8 cellular contexts compared by ENCODE assay signal in genomic region chr17:36534117-36534880, GRCh38. TPM values are rescaled to one million over a fixed set of nuclear protein-coding genes. Genes with fewer than 3 reads are reported as not detected.
DNase-seq lines count a peak whose midpoint lies in the region; ATAC-seq, FAIRE-seq and TF ChIP-seq lines count a peak whose summit lies in the region.

Gene MYO19 (minus strand): TSS chr17:36534868. CDS start chr17:36532538, 2,330 bp downstream.

- H3K27ac Mint-ChIP-seq in activated CD8-positive, alpha-beta memory T cell treated with anti-CD3 and anti-CD28 coated beads, Interleukin-2, amount 10 ng/mL, durations not matched to agents 7 days and 5 days: peak within 1 kb of the TSS; percentile 99

- H3K27ac ChIP-seq in BLaER1 treated with 17β-estradiol and CSF1 and Interleukin-3, amounts not matched to agents 10 nM and 100 nM: peak within 1 kb of the TSS; percentile 86 to 100 (median 98)
- H3K27ac ChIP-seq in endothelial cell of umbilical vein (ENCODE audit: insufficient read depth, low read depth, low read length): peak within 1 kb of the TSS; percentile 84

- dilution Hi-C loops in endothelial cell of umbilical vein (cut with MboI; ENCODE audit: extremely low pct_ligation_motif_present, low sequenced_read_pairs): no loop called here

- no peak for TF ChIP-seq POLR2A in endothelial cell of umbilical vein (IDR thresholded peaks at IDR 0.05; ENCODE audit: low read depth, low read length)

- TF ChIP-seq CTCF in endothelial cell of umbilical vein (IDR thresholded peaks at IDR 0.05; ENCODE audit: extremely low read depth in 1 of 2, insufficient read depth in 1 of 2, low read depth in 1 of 2, low read length in 2 of 2): peak; percentile 52 to 61

- H3K79me2 ChIP-seq in endothelial cell of umbilical vein (ENCODE audit: control insufficient read depth, insufficient read depth, low read length): peaks cover 6% of the 10 kb centered on the region

- POLR2A ChIA-PET in endothelial cell of umbilical vein (lab: Charles Lee): interaction anchor here (1.0 kb wide), 1 partner anchor 11 kb away, joined by 6 read pairs; the partner anchor contains the start of gene GGNBP2

- H3K27me3 Mint-ChIP-seq in activated CD8-positive, alpha-beta memory T cell treated with anti-CD3 and anti-CD28 coated beads, Interleukin-2, amount 10 ng/mL, durations not matched to agents 7 days and 5 days: no peaks in the 10 kb centered on the region

- H3K9me3 ChIP-seq in BLaER1 treated with 17β-estradiol and CSF1 and Interleukin-3, amounts not matched to agents 10 nM and 100 nM (replicated peaks in 1 of 11): no peaks in the 10 kb centered on the region
- H3K9me3 ChIP-seq in endothelial cell of umbilical vein (replicated peaks; ENCODE audit: control insufficient read depth, insufficient read depth, low read length): no peaks in the 10 kb centered on the region

- ATAC-seq in GM19351 (IDR thresholded peaks at IDR 0.05; ENCODE audit: unreplicated experiment) (peak; percentile 34), HG03521 (IDR thresholded peaks at IDR 0.05; ENCODE audit: unreplicated experiment) (peak; percentile 13)
- ATAC-seq in activated CD8-positive, alpha-beta memory T cell treated with anti-CD3 and anti-CD28 coated beads, Interleukin-2, amount 10 ng/mL, durations not matched to agents 7 days and 5 days: peak; percentile 32

- H3K4me1 Mint-ChIP-seq in activated CD8-positive, alpha-beta memory T cell treated with anti-CD3 and anti-CD28 coated beads, Interleukin-2, amount 10 ng/mL, durations not matched to agents 7 days and 5 days: peaks cover 41% of the 10 kb centered on the region

- no peaks in the 10 kb centered on the region for H3K9me3 Mint-ChIP-seq in activated CD8-positive, alpha-beta memory T cell treated with anti-CD3 and anti-CD28 coated beads, Interleukin-2, amount 10 ng/mL, durations not matched to agents 7 days and 5 days (ENCODE audit: low read depth)

- peak within 1 kb of the TSS; percentile 60 to 90 (median 76) for H3K4me3 ChIP-seq in BLaER1 treated with 17β-estradiol and CSF1 and Interleukin-3, amounts not matched to agents 10 nM and 100 nM
- H3K4me3 ChIP-seq in endothelial cell of umbilical vein (replicated peaks in 1 of 3; ENCODE audit: insufficient read depth in 1 of 3, low read depth in 1 of 3, low read length in 3 of 3): peak within 1 kb of the TSS; percentile 63 to 84 (median 70)

- H2AFZ ChIP-seq in endothelial cell of umbilical vein (ENCODE audit: low read depth, low read length): peak within 1 kb of the TSS; percentile 70

- CTCF ChIA-PET in activated CD8-positive, alpha-beta memory T cell treated with anti-CD3 and anti-CD28 coated beads, Interleukin-2, amount 10 ng/mL, durations not matched to agents 7 days and 5 days (lab: Charles Lee): interaction anchor here (0.6 to 7.2 kb wide), 11 partner anchors 8 to 908 kb away, joined by 3 to 48 read pairs (median 5); partner anchors contain the start of genes GGNBP2 and MRM1
- CTCF ChIA-PET in endothelial cell of umbilical vein (lab: Charles Lee): interaction anchor here (0.6 to 4.3 kb wide), 8 partner anchors 11 to 68 kb away, joined by 3 to 31 read pairs (median 4); partner anchors contain the start of gene GGNBP2

- peak within 1 kb of the TSS; percentile 93 for H3K4me3 Mint-ChIP-seq in activated CD8-positive, alpha-beta memory T cell treated with anti-CD3 and anti-CD28 coated beads, Interleukin-2, amount 10 ng/mL, durations not matched to agents 7 days and 5 days

- no peaks in the 10 kb centered on the region for H3K9me1 ChIP-seq in endothelial cell of umbilical vein (replicated peaks; ENCODE audit: control insufficient read depth, extremely low read depth, insufficient read depth, low read length)

- H3K27me3 ChIP-seq in BLaER1 treated with 17β-estradiol and CSF1 and Interleukin-3, amounts not matched to agents 10 nM and 100 nM: no peaks in the 10 kb centered on the region
- no peaks in the 10 kb centered on the region for H3K27me3 ChIP-seq in endothelial cell of umbilical vein (ENCODE audit: control insufficient read depth in 2 of 2, insufficient read depth in 2 of 2, low read length in 2 of 2)

- FAIRE-seq in endothelial cell of umbilical vein (lab: Jason Lieb, UNC): no peak

- H3K36me3 ChIP-seq in BLaER1 treated with 17β-estradiol and CSF1 and Interleukin-3, amounts not matched to agents 10 nM and 100 nM: peaks cover 39 to 77% (median 67%) of the 10 kb centered on the region in 11 experiments
- H3K36me3 ChIP-seq in endothelial cell of umbilical vein (ENCODE audit: control insufficient read depth in 2 of 2, extremely low read depth in 1 of 2, insufficient read depth in 2 of 2, low read length in 2 of 2): peaks cover 4 to 7% of the 10 kb centered on the region in 2 experiments

- intact Hi-C loops in endothelial cell of umbilical vein (cut with micrococcal nuclease): loop anchor here (1.0 kb wide), 1 partner anchor 48 kb away; the partner anchor contains the start of gene ZNHIT3

- peaks cover 18 to 36% (median 31%) of the 10 kb centered on the region in 10 experiments for H3K4me1 ChIP-seq in BLaER1 treated with 17β-estradiol and CSF1 and Interleukin-3, amounts not matched to agents 10 nM and 100 nM
- peaks cover 12% of the 10 kb centered on the region for H3K4me1 ChIP-seq in endothelial cell of umbilical vein (ENCODE audit: control insufficient read depth, extremely low read depth, insufficient read depth, low read length)

- H3K36me3 Mint-ChIP-seq in activated CD8-positive, alpha-beta memory T cell treated with anti-CD3 and anti-CD28 coated beads, Interleukin-2, amount 10 ng/mL, durations not matched to agents 7 days and 5 days: peaks cover 38% of the 10 kb centered on the region

- DNase-seq in NCI-H774 (lab: John Stamatoyannopoulos, UW) (peak; percentile 82), endothelial cell of umbilical vein (ENCODE audit: low read depth, low spot score) (no peak), midbrain (lab: John Stamatoyannopoulos, UW) (peak; percentile 55)
- DNase-seq in activated CD8-positive, alpha-beta memory T cell treated with anti-CD3 and anti-CD28 coated beads, Interleukin-2, amount 10 ng/mL, durations not matched to agents 7 days and 5 days: peak; percentile 73
- peak; percentile 46 for DNase-seq in stimulated activated naive CD4-positive, alpha-beta T cell treated with Interleukin-2 at 50 U/mL for 16 hours (lab: John Stamatoyannopoulos, UW)

- H4K20me1 ChIP-seq in BLaER1 treated with 17β-estradiol and CSF1 and Interleukin-3, amounts not matched to agents 10 nM and 100 nM: peaks cover 0 to 19% (median 8%) of the 10 kb centered on the region in 11 experiments; a peak in 11 of 22 replicates
- H4K20me1 ChIP-seq in endothelial cell of umbilical vein (replicated peaks; ENCODE audit: control insufficient read depth, extremely low read depth, insufficient read depth, low read length): no peaks in the 10 kb centered on the region

- peak within 1 kb of the TSS; percentile 87 to 98 (median 95) for H3K9ac ChIP-seq in BLaER1 treated with 17β-estradiol and CSF1 and Interleukin-3, amounts not matched to agents 10 nM and 100 nM
- peak within 1 kb of the TSS; percentile 94 for H3K9ac ChIP-seq in endothelial cell of umbilical vein (replicated peaks; ENCODE audit: extremely low read depth, insufficient read depth, low read length)

- no TSS peak for BruUV-seq in endothelial cell of umbilical vein (replicated peaks; lab: Mats Ljungman, UMichigan)

- peak within 1 kb of the TSS; percentile 82 to 97 (median 94) for H3K4me2 ChIP-seq in BLaER1 treated with 17β-estradiol and CSF1 and Interleukin-3, amounts not matched to agents 10 nM and 100 nM
- H3K4me2 ChIP-seq in endothelial cell of umbilical vein (ENCODE audit: insufficient read depth, low read length): peak within 1 kb of the TSS; percentile 86

TF ChIP-seq in endothelial cell of umbilical vein, 7 proteins besides CTCF, POLR2A, EP300 and RAD21:
- no peak for TF ChIP-seq MYC (IDR thresholded peaks at IDR 0.05; ENCODE audit: low read depth, low read length)
- no peak for TF ChIP-seq EZH2 (IDR thresholded peaks at IDR 0.05; ENCODE audit: borderline replicate concordance, low read depth, low read length, severe bottlenecking)

RNA-seq across cellular contexts. Expression of gene MYO19, which starts in this region (rescaled TPM):
- 100 to 1,000 TPM; 140 to 161 TPM for total RNA-seq in activated CD8-positive, alpha-beta memory T cell treated with anti-CD3 and anti-CD28 coated beads, Interleukin-2, amount 10 ng/mL, durations not matched to agents 7 days and 5 days
- total RNA-seq in endothelial cell of umbilical vein: 90.3 and 95.7 TPM in 2 replicates
- polyA plus RNA-seq in endothelial cell of umbilical vein: 75.4 and 92.8 TPM in 2 replicates
- polyA plus RNA-seq in endothelial cell of umbilical vein (2011; cell fraction: cytosol; rRNA removed): 50.6 and 56.9 TPM in 2 replicates
- polyA plus RNA-seq in endothelial cell of umbilical vein (2011; cell fraction: nucleus; rRNA removed): 379 and 412 TPM in 2 replicates
- polyA plus RNA-seq in endothelial cell of umbilical vein (2012): 39.1 and 49.6 TPM in 2 replicates
- polyA minus RNA-seq in endothelial cell of umbilical vein: 122 and 134 TPM in 2 replicates
- polyA minus RNA-seq in endothelial cell of umbilical vein (2011; cell fraction: cytosol; rRNA and poly(A)+ RNA removed): 92.0 TPM
- polyA minus RNA-seq in endothelial cell of umbilical vein (2011; cell fraction: nucleus; rRNA and poly(A)+ RNA removed): 159 and 182 TPM in 2 replicates
